In the genomic region with DNA sequence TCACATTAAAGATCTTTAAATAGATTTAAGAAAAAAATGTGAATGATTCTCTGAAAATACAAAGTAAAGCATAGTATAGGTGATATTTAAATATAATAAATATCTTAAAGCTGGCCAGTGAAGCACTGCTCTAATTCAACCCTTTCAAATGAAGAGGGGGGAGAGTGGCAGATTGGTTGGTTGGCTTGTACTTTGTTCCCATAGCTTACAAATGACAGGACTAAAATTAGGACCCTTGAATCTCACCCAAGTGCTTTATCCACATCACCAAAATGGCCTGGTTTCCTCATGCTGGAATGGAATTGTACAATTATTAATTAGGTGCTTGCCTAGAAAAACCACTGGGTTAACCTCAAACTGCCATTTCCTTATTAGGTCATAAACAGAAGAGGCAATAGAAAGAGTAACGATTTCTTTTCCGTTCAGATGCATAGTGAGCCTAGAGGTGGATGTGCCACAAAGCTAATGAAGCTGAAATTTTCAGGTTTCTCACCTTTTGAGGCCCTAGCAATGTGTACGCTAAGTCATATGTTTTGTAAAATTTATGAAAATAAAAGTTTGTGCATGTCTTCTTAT, we compare ENCODE assay signal across 21 cellular contexts.
A peak's percentile ranks its signal among the peaks of the same experiment; 100 is the strongest.
DNase-seq lines count a peak whose midpoint lies in the region; ATAC-seq, FAIRE-seq and TF ChIP-seq lines count a peak whose summit lies in the region.
"Had no signal": no experiment of that assay in that cellular context is flagged by ENCODE, and none has a peak within 500 bp of the region (broad histone marks: within the 10 kb centered on the region; RNA-seq: fewer than 3 reads in every experiment).

No MANE protein-coding gene starts in this region.

- in situ Hi-C loops in Caki2 (cut with HindIII; ENCODE audit: low pct_unique_long_range_greater_than_20kb, low sequenced_read_pairs), result no loop called here

- intact Hi-C loops in left lung (cut with DNase I), result loop anchor here in 1 of 2 donors (10.0 kb wide), 1 partner anchor 646 kb away; no protein-coding TSS in a partner anchor
- intact Hi-C loops in sciatic nerve (cut with DNase I), result no loop called here

- peaks cover 0 to 19% of the 10 kb centered on the region in 2 donors for H3K4me1 ChIP-seq in right atrium auricular region
- H3K4me1 ChIP-seq in left lung, result no peaks in the 10 kb centered on the region
- H3K4me1 ChIP-seq: Caco-2, SJCRH30 had no signal

- H3K27me3 ChIP-seq in right atrium auricular region (no peaks in the 10 kb centered on the region), left lung (no peaks in the 10 kb centered on the region)
- H3K27me3 ChIP-seq: SJCRH30 had no signal

- TF ChIP-seq CTCF in right atrium auricular region (IDR thresholded peaks at IDR 0.05) (no peak), left lung (IDR thresholded peaks at IDR 0.05) (no peak)

- ATAC-seq in GM19463 (IDR thresholded peaks at IDR 0.05; ENCODE audit: unreplicated experiment), result peak; percentile 59
- no peak for ATAC-seq in left lung
- no peak for ATAC-seq in sciatic nerve

- peak; percentile 91 for FAIRE-seq in RCC 7860 (lab: Jason Lieb, UNC)

- H3K36me3 ChIP-seq in right atrium auricular region (no peaks in the 10 kb centered on the region), left lung (no peaks in the 10 kb centered on the region)
- H3K36me3 ChIP-seq: SJCRH30 had no signal

- no peaks in the 10 kb centered on the region for H3K9me3 ChIP-seq in right atrium auricular region
- peaks cover 0 to 3% of the 10 kb centered on the region in 2 donors for H3K9me3 ChIP-seq in left lung
- H3K9me3 ChIP-seq: Caco-2, SJCRH30 had no signal

- H3K27ac ChIP-seq in right atrium auricular region (peak overlapping the region; percentile 66 to 79), left lung (no peak overlapping the region)
- H3K27ac ChIP-seq: GM23248, SJCRH30 had no signal

- DNase-seq in Caki2 (ENCODE audit: low read depth), result peak; percentile 26
- DNase-seq in RCC 7860 (ENCODE audit: low spot score), result peak; percentile 51
- no peak for DNase-seq in right atrium auricular region (ENCODE audit: low spot score)
- DNase-seq in left lung, result no peak
- DNase-seq in DMS53 (lab: John Stamatoyannopoulos, UW), result no peak
- DNase-seq in sciatic nerve (ENCODE audit: low spot score), result no peak
- DNase-seq: AML-193; Caco-2; CD4-positive, CD25-positive, alpha-beta regulatory T cell; GM23248; KBM-7; NCI-H1048; NCI-H1436 treated with DMSO at 0.1 percent for 48 hours; NCI-H2029 treated with DMSO at 0.1 percent for 48 hours; NCI-H2171 treated with DMSO at 0.1 percent for 48 hours; NCI-H446 treated with DMSO at 0.1 percent for 48 hours; NK-92 treated with Interleukin-12 subunit alpha and Interleukin-12 subunit beta, amount 100 ng/mL, for 24 hours; OCI-M1; RPMI8226; SJCRH30 had no signal

- H3K4me3 ChIP-seq in right atrium auricular region (no peak overlapping the region), left lung (no peak overlapping the region)
- H3K4me3 ChIP-seq: GM23248, SJCRH30 had no signal

Comparison
In these comparisons a context has a peak if more than half of its experiments do, and no peak if none do; other contexts are left out.
1. DNase-seq: peak in Caki2 (single experiment) and RCC 7860 (single experiment); none in right atrium auricular region (single experiment), left lung (0 of 2), DMS53 (single experiment) and sciatic nerve (single experiment).
2. H3K27ac ChIP-seq: peak in right atrium auricular region (2 of 2); none in left lung (0 of 2).